1 cellular context compared by ENCODE assay signal in the genomic region with DNA sequence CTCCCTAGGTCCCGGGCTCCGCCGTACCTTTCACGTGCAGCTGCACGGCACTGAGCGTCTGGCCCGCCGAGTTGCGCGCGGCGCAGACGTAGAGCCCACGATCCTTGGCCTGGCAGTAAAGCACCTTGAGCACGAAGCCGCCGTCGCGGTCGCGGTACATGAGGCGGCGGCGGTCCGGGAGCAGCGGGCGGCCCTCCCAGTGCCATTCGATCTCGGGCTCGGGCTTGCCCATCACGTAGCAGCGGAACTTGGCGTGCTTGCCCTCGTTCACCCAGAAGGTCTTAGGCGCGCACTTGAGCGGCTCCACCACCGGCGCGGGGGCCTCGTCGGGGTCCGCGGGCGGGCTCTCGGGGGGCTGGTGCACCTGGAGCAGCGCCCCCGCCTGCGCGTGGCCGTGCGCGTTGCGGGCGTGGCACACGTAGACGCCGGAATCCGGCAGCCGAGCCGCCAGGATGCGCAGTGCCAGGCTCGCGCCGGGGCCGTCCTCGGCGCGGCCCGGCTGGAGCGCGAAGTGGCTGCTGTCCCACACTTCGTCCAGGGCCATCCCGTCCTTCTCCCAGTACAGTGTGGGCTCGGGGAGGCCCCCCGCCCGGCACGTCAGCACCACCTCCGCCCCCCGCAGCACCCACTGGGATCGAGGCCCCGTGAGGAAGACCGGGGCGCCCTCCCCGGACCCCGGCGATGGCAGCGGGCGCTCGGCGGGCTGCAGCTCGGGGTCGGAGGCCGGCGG.
A peak's percentile ranks its signal among the peaks of the same experiment; 100 is the strongest.
TF ChIP-seq lines count a peak whose summit lies in the region.

No MANE protein-coding gene starts in this region.

TF ChIP-seq in HepG2, 621 proteins besides CTCF, POLR2A, EP300 and RAD21 (continued from another document and continues in another):
- TF ChIP-seq, protein P1, sequence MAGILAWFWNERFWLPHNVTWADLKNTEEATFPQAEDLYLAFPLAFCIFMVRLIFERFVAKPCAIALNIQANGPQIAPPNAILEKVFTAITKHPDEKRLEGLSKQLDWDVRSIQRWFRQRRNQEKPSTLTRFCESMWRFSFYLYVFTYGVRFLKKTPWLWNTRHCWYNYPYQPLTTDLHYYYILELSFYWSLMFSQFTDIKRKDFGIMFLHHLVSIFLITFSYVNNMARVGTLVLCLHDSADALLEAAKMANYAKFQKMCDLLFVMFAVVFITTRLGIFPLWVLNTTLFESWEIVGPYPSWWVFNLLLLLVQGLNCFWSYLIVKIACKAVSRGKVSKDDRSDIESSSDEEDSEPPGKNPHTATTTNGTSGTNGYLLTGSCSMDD (CRISPR knock-in tag; IDR thresholded peaks at IDR 0.05) = no peak
- TF ChIP-seq ZNF101 (CRISPR knock-in tag; IDR thresholded peaks at IDR 0.05; ENCODE audit: borderline replicate concordance, low read depth) (no peak), KLF16 (CRISPR knock-in tag; IDR thresholded peaks at IDR 0.05) (peak in 1 of 2 experiments; percentile 26; a peak in 1 of 4 replicates), AGO1 (IDR thresholded peaks at IDR 0.05; ENCODE audit: low read depth, low read length, poor library complexity, severe bottlenecking) (peak; percentile 27), ZNF34 (CRISPR knock-in tag; IDR thresholded peaks at IDR 0.05; ENCODE audit: borderline replicate concordance) (no peak), ZBTB44 (CRISPR knock-in tag; IDR thresholded peaks at IDR 0.05) (no peak), ELK4 (CRISPR knock-in tag; IDR thresholded peaks at IDR 0.05; ENCODE audit: borderline replicate concordance) (no peak), ZBTB20 (CRISPR knock-in tag; IDR thresholded peaks at IDR 0.05; ENCODE audit: borderline replicate concordance, low read depth) (no peak), PLRG1 (conservative IDR thresholded peaks at IDR 0.05) (no peak), TOE1 (CRISPR knock-in tag; IDR thresholded peaks at IDR 0.05) (no peak), ZNF710 (CRISPR knock-in tag; IDR thresholded peaks at IDR 0.05; ENCODE audit: borderline replicate concordance) (no peak), SOX6 (IDR thresholded peaks at IDR 0.05) (no peak), SOX6 (CRISPR knock-in tag; IDR thresholded peaks at IDR 0.05) (no peak), ERF (CRISPR knock-in tag; IDR thresholded peaks at IDR 0.05) (no peak; the same call in 1 of the 2 replicates), PHF21A (CRISPR knock-in tag; IDR thresholded peaks at IDR 0.05) (no peak), HOXA7 (CRISPR knock-in tag; IDR thresholded peaks at IDR 0.05) (no peak), ZNF652 (CRISPR knock-in tag; IDR thresholded peaks at IDR 0.05; ENCODE audit: borderline replicate concordance, low read depth) (no peak), ZNF891 (CRISPR knock-in tag; IDR thresholded peaks at IDR 0.05) (no peak; the same call in 1 of the 2 replicates), ZNF704 (CRISPR knock-in tag; IDR thresholded peaks at IDR 0.05; ENCODE audit: borderline replicate concordance) (no peak), RBM22 (optimal IDR thresholded peaks at IDR 0.05; ENCODE audit: low read length) (no peak), RFX3 (CRISPR knock-in tag; IDR thresholded peaks at IDR 0.05) (no peak), TBX3 (IDR thresholded peaks at IDR 0.05; ENCODE audit: borderline replicate concordance) (no peak), PREB (CRISPR knock-in tag; IDR thresholded peaks at IDR 0.05) (no peak), BRD4 (CRISPR knock-in tag; IDR thresholded peaks at IDR 0.05) (peak; percentile 18; the same call in 1 of the 2 replicates), HNF4G (IDR thresholded peaks at IDR 0.05; ENCODE audit: borderline replicate concordance, low read depth, low read length) (no peak), HNF4G (CRISPR knock-in tag; IDR thresholded peaks at IDR 0.05; ENCODE audit: borderline replicate concordance, low read depth) (peak; percentile 73), SMAD3 (CRISPR knock-in tag; IDR thresholded peaks at IDR 0.05) (no peak), TARDBP (CRISPR knock-in tag; IDR thresholded peaks at IDR 0.05) (no peak; the same call in 1 of the 2 replicates), RFX5 (IDR thresholded peaks at IDR 0.05; ENCODE audit: low read depth, low read length) (no peak), KLF13 (CRISPR knock-in tag; IDR thresholded peaks at IDR 0.05) (no peak), ZNF644 (CRISPR knock-in tag; IDR thresholded peaks at IDR 0.05; ENCODE audit: low read depth) (no peak), ZNF10 (CRISPR knock-in tag; IDR thresholded peaks at IDR 0.05; ENCODE audit: borderline replicate concordance, low read depth) (no peak), RARA (CRISPR knock-in tag; IDR thresholded peaks at IDR 0.05) (no peak), MIER3 (CRISPR knock-in tag; IDR thresholded peaks at IDR 0.05; ENCODE audit: borderline replicate concordance) (no peak), ZNF331 (CRISPR knock-in tag; IDR thresholded peaks at IDR 0.05) (no peak), CBX1 (IDR thresholded peaks at IDR 0.05; ENCODE audit: low read depth) (no peak), ZNF589 (CRISPR knock-in tag; conservative IDR thresholded peaks at IDR 0.05) (no peak), MAFF (IDR thresholded peaks at IDR 0.05; ENCODE audit: low read depth, low read length) (no peak), ZNF33B (CRISPR knock-in tag; IDR thresholded peaks at IDR 0.05) (no peak), ATRX (CRISPR knock-in tag; IDR thresholded peaks at IDR 0.05; ENCODE audit: borderline replicate concordance) (no peak), ZNF605 (CRISPR knock-in tag; IDR thresholded peaks at IDR 0.05) (no peak)
- TF ChIP-seq, protein P2, sequence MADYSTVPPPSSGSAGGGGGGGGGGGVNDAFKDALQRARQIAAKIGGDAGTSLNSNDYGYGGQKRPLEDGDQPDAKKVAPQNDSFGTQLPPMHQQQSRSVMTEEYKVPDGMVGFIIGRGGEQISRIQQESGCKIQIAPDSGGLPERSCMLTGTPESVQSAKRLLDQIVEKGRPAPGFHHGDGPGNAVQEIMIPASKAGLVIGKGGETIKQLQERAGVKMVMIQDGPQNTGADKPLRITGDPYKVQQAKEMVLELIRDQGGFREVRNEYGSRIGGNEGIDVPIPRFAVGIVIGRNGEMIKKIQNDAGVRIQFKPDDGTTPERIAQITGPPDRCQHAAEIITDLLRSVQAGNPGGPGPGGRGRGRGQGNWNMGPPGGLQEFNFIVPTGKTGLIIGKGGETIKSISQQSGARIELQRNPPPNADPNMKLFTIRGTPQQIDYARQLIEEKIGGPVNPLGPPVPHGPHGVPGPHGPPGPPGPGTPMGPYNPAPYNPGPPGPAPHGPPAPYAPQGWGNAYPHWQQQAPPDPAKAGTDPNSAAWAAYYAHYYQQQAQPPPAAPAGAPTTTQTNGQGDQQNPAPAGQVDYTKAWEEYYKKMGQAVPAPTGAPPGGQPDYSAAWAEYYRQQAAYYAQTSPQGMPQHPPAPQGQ (CRISPR knock-in tag; IDR thresholded peaks at IDR 0.05; ENCODE audit: borderline replicate concordance) = no peak
- TF ChIP-seq, protein P3, sequence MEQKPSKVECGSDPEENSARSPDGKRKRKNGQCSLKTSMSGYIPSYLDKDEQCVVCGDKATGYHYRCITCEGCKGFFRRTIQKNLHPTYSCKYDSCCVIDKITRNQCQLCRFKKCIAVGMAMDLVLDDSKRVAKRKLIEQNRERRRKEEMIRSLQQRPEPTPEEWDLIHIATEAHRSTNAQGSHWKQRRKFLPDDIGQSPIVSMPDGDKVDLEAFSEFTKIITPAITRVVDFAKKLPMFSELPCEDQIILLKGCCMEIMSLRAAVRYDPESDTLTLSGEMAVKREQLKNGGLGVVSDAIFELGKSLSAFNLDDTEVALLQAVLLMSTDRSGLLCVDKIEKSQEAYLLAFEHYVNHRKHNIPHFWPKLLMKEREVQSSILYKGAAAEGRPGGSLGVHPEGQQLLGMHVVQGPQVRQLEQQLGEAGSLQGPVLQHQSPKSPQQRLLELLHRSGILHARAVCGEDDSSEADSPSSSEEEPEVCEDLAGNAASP (CRISPR knock-in tag; IDR thresholded peaks at IDR 0.05; ENCODE audit: borderline replicate concordance) = no peak
- TF ChIP-seq, protein P4, sequence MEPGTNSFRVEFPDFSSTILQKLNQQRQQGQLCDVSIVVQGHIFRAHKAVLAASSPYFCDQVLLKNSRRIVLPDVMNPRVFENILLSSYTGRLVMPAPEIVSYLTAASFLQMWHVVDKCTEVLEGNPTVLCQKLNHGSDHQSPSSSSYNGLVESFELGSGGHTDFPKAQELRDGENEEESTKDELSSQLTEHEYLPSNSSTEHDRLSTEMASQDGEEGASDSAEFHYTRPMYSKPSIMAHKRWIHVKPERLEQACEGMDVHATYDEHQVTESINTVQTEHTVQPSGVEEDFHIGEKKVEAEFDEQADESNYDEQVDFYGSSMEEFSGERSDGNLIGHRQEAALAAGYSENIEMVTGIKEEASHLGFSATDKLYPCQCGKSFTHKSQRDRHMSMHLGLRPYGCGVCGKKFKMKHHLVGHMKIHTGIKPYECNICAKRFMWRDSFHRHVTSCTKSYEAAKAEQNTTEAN (CRISPR knock-in tag; conservative IDR thresholded peaks at IDR 0.05) = no peak
